Comparison of ENCODE assay signal across 10 cellular contexts in genomic region chr17:69141802-69142472, GRCh38. TPM values are rescaled to one million over a fixed set of nuclear protein-coding genes. Genes with fewer than 3 reads are reported as not detected.
DNase-seq lines count a peak whose midpoint lies in the region; ATAC-seq and TF ChIP-seq lines count a peak whose summit lies in the region.
"Had no signal": no experiment of that assay in that cellular context is flagged by ENCODE, and none has a peak within 500 bp of the region (broad histone marks: within the 10 kb centered on the region; RNA-seq: fewer than 3 reads in every experiment).

A gene with protein sequence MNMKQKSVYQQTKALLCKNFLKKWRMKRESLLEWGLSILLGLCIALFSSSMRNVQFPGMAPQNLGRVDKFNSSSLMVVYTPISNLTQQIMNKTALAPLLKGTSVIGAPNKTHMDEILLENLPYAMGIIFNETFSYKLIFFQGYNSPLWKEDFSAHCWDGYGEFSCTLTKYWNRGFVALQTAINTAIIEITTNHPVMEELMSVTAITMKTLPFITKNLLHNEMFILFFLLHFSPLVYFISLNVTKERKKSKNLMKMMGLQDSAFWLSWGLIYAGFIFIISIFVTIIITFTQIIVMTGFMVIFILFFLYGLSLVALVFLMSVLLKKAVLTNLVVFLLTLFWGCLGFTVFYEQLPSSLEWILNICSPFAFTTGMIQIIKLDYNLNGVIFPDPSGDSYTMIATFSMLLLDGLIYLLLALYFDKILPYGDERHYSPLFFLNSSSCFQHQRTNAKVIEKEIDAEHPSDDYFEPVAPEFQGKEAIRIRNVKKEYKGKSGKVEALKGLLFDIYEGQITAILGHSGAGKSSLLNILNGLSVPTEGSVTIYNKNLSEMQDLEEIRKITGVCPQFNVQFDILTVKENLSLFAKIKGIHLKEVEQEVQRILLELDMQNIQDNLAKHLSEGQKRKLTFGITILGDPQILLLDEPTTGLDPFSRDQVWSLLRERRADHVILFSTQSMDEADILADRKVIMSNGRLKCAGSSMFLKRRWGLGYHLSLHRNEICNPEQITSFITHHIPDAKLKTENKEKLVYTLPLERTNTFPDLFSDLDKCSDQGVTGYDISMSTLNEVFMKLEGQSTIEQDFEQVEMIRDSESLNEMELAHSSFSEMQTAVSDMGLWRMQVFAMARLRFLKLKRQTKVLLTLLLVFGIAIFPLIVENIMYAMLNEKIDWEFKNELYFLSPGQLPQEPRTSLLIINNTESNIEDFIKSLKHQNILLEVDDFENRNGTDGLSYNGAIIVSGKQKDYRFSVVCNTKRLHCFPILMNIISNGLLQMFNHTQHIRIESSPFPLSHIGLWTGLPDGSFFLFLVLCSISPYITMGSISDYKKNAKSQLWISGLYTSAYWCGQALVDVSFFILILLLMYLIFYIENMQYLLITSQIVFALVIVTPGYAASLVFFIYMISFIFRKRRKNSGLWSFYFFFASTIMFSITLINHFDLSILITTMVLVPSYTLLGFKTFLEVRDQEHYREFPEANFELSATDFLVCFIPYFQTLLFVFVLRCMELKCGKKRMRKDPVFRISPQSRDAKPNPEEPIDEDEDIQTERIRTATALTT (N-terminal part only) (minus strand): TSS chr17:69141895. CDS start chr17:69140703, 1,192 bp downstream.

- no peaks in the 10 kb centered on the region for H3K36me3 ChIP-seq in neuron (ENCODE audit: insufficient read depth, low read length)

- DNase-seq in NCI-H748 (lab: John Stamatoyannopoulos, UW; ENCODE audit: unreplicated experiment) (peak; percentile 8), NCI-H748 treated with DMSO at 0.1 percent for 48 hours (lab: John Stamatoyannopoulos, UW) (no peak), fibroblast of pulmonary artery (ENCODE audit: low read depth) (peak; percentile 93), NCI-H1417 (lab: John Stamatoyannopoulos, UW) (no peak)
- DNase-seq in activated CD4-positive, alpha-beta T cell treated with anti-CD3 and anti-CD28 coated beads for 36 hours = no peak
- DNase-seq: activated CD8-positive, alpha-beta T cell treated with anti-CD3 and anti-CD28 coated beads, Interleukin-2, amount 10 ng/mL, durations not matched to agents 7 days and 5 days; NCI-H510A had no signal

- no peaks in the 10 kb centered on the region for H3K4me1 Mint-ChIP-seq in activated CD4-positive, alpha-beta T cell treated with anti-CD3 and anti-CD28 coated beads for 36 hours

- no peak within 1 kb of the TSS for H3K27ac Mint-ChIP-seq in activated CD4-positive, alpha-beta T cell treated with anti-CD3 and anti-CD28 coated beads for 36 hours
- H3K27ac Mint-ChIP-seq: activated CD8-positive, alpha-beta T cell treated with anti-CD3 and anti-CD28 coated beads, Interleukin-2, amount 10 ng/mL, durations not matched to agents 7 days and 5 days had no signal

- ATAC-seq in HG03457 (IDR thresholded peaks at IDR 0.05; ENCODE audit: unreplicated experiment) (no peak), HG03469 (IDR thresholded peaks at IDR 0.05; ENCODE audit: unreplicated experiment) (no peak)
- no peak for ATAC-seq in activated CD4-positive, alpha-beta T cell treated with anti-CD3 and anti-CD28 coated beads for 36 hours
- ATAC-seq: activated CD8-positive, alpha-beta T cell treated with anti-CD3 and anti-CD28 coated beads, Interleukin-2, amount 10 ng/mL, durations not matched to agents 7 days and 5 days had no signal

- H3K36me3 Mint-ChIP-seq in activated CD4-positive, alpha-beta T cell treated with anti-CD3 and anti-CD28 coated beads for 36 hours (ENCODE audit: low read depth) = no peaks in the 10 kb centered on the region

- H3K4me3 ChIP-seq in fibroblast of pulmonary artery (replicated peaks; ENCODE audit: low read depth, low read length) (peak within 1 kb of the TSS; percentile 74), neuron (ENCODE audit: low read length) (no peak within 1 kb of the TSS)

- H3K4me1 ChIP-seq in neuron (ENCODE audit: insufficient read depth, low read length) = no peaks in the 10 kb centered on the region

- TF ChIP-seq CTCF in fibroblast of pulmonary artery (IDR thresholded peaks at IDR 0.05; ENCODE audit: low read length, missing control alignments) = no peak

- H3K9me3 ChIP-seq in neuron (ENCODE audit: low read length) = no peaks in the 10 kb centered on the region

- POLR2A ChIA-PET in activated CD4-positive, alpha-beta T cell treated with anti-CD3 and anti-CD28 coated beads for 36 hours (lab: Charles Lee) = no interaction called here

- intact Hi-C loops in activated CD4-positive, alpha-beta T cell treated with anti-CD3 and anti-CD28 coated beads for 36 hours (cut with DNase I, micrococcal nuclease) = no loop called here

- CTCF ChIA-PET in activated CD4-positive, alpha-beta T cell treated with anti-CD3 and anti-CD28 coated beads for 36 hours (lab: Charles Lee) = interaction anchor here (0.9 kb wide), 1 partner anchor 12 kb away, joined by 3 read pairs; no protein-coding TSS in a partner anchor

- H3K27me3 Mint-ChIP-seq in activated CD4-positive, alpha-beta T cell treated with anti-CD3 and anti-CD28 coated beads for 36 hours = peaks cover 2% of the 10 kb centered on the region

- no peaks in the 10 kb centered on the region for H3K9me3 Mint-ChIP-seq in activated CD4-positive, alpha-beta T cell treated with anti-CD3 and anti-CD28 coated beads for 36 hours (ENCODE audit: low read depth)

- H3K4me3 Mint-ChIP-seq in activated CD4-positive, alpha-beta T cell treated with anti-CD3 and anti-CD28 coated beads for 36 hours = no peak within 1 kb of the TSS
- H3K4me3 Mint-ChIP-seq: activated CD8-positive, alpha-beta T cell treated with anti-CD3 and anti-CD28 coated beads, Interleukin-2, amount 10 ng/mL, durations not matched to agents 7 days and 5 days had no signal

- H2AFZ ChIP-seq in neuron (ENCODE audit: low read depth, low read length) = peak within 1 kb of the TSS; percentile 51

- H3K27me3 ChIP-seq in neuron (ENCODE audit: insufficient read depth, low read length) = no peaks in the 10 kb centered on the region

RNA-seq across cellular contexts. Expression of the gene that starts here (rescaled TPM):
- not detected for total RNA-seq in activated CD4-positive, alpha-beta T cell treated with anti-CD3 and anti-CD28 coated beads for 36 hours

Comparison
In these comparisons a context has a peak if more than half of its experiments do, and no peak if none do; other contexts are left out.
1. DNase-seq: peak in NCI-H748 (single experiment) and fibroblast of pulmonary artery (single experiment); none in NCI-H748 treated with DMSO at 0.1 percent for 48 hours (single experiment), NCI-H1417 (0 of 3) and activated CD4-positive, alpha-beta T cell treated with anti-CD3 and anti-CD28 coated beads for 36 hours (single experiment).